17 cellular contexts compared by ENCODE assay signal in the genomic region with DNA sequence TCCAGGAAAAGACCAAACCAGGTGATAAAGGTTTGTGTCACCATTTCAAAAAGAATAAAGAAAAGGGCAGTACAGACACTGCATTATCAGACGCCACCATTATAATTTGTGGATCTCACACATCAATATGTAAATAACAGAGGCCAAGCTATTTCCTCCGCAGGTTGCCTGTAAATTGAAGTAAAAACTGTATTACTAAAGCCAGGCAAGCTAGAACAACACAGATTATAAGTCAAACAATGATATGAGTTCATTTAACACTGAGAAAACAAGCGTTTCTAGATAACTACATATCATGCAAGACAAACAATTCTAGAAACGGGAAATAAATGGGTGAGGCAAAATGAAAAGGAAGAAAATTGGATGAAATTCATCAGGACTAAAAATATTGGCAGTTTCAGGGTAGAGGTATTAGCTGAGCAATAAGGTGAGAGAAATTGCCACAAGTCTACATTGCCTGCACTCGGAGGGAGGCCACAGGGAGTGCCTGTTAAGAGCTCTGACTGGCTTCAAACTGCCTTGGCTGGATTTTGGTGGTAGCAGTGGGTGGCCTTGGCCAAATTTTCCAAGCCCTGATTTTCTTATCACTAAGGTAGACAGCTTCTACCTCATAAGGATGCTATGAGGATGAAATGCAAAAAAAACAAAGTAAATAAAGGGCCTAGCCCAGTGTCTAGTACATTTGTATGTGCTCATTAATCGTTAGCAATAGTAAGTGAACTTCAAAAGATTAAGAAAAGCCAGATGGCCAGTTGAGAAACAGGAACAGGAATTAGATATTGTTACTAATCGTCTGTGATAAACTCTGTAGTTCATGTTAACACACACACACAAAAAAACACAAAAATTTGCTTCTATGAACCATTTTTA.
DNase-seq lines count a peak whose midpoint lies in the region; ATAC-seq, FAIRE-seq and TF ChIP-seq lines count a peak whose summit lies in the region.
"Had no signal": no experiment of that assay in that cellular context is flagged by ENCODE, and none has a peak within 500 bp of the region (broad histone marks: within the 10 kb centered on the region; RNA-seq: fewer than 3 reads in every experiment).

No MANE protein-coding gene starts in this region.

- H3K27ac ChIP-seq in HEK293 (ENCODE audit: extremely low read depth, low read depth, low read length) (no peak overlapping the region), K562 (ENCODE audit: extremely low read depth, low read depth, low read length) (no peak overlapping the region), SJCRH30 (no peak overlapping the region)
- H3K27ac ChIP-seq: BLaER1 treated with 17β-estradiol and CSF1 and Interleukin-3, amounts not matched to agents 10 nM and 100 nM; HL-60 had no signal

- H2AFZ ChIP-seq in K562 (ENCODE audit: low read depth, low read length), result peak overlapping the region; percentile 41

- BruUV-seq in K562 (replicated peaks; lab: Mats Ljungman, UMichigan), result no TSS peak

- TF ChIP-seq CTCF in HEK293 (tag by site-specific recombination; IDR thresholded peaks at IDR 0.05), result no peak
- TF ChIP-seq CTCF in K562 (IDR thresholded peaks at IDR 0.05 in 2 of 3, conservative IDR thresholded peaks at IDR 0.05 in 1 of 3; ENCODE audit: insufficient read depth in 2 of 3, low read depth in 1 of 3, low read length in 3 of 3), result no peak

- ATAC-seq in K562, result 0 out of 3 replicates have a peak, but pooled peaks have one; percentile 49

- in situ Hi-C loops in K562 (cut with MboI), result no loop called here

- no peaks in the 10 kb centered on the region for H4K20me1 ChIP-seq in K562 (replicated peaks; ENCODE audit: control insufficient read depth, insufficient read depth, low read length)
- H4K20me1 ChIP-seq: BLaER1 treated with 17β-estradiol and CSF1 and Interleukin-3, amounts not matched to agents 10 nM and 100 nM had no signal

- TF ChIP-seq RAD21 in K562 (CRISPR knock-in tag; conservative IDR thresholded peaks at IDR 0.05 in 1 of 2, IDR thresholded peaks at IDR 0.05 in 1 of 2), result no peak

- peak; percentile 29 for FAIRE-seq in K562 (lab: Jason Lieb, UNC)
- FAIRE-seq: GM12891 had no signal

- H3K4me1 ChIP-seq in HEK293 (ENCODE audit: control insufficient read depth, insufficient read depth, low read length) (peaks cover 11% of the 10 kb centered on the region), K562 (replicated peaks in 1 of 2; ENCODE audit: control insufficient read depth in 2 of 2, insufficient read depth in 2 of 2, low read length in 2 of 2) (peaks cover 0 to 5% of the 10 kb centered on the region in 2 experiments; a peak in 3 of 5 replicates), SJCRH30 (no peaks in the 10 kb centered on the region)
- H3K4me1 ChIP-seq: BLaER1 treated with 17β-estradiol and CSF1 and Interleukin-3, amounts not matched to agents 10 nM and 100 nM had no signal

- POLR2A ChIA-PET in HEK293 (lab: Yijun Ruan, JAX), result no interaction called here
- POLR2A ChIA-PET in K562 (lab: Yijun Ruan, JAX), result interaction anchor here (0.6 kb wide), 1 partner anchor 12 kb away, joined by 4 read pairs; no protein-coding TSS in a partner anchor

- H3K4me3 ChIP-seq in HEK293 (ENCODE audit: low read depth, low read length) (no peak overlapping the region), K562 (no peak overlapping the region), MG63 (no peak overlapping the region), SJCRH30 (no peak overlapping the region)
- H3K4me3 ChIP-seq: BLaER1 treated with 17β-estradiol and CSF1 and Interleukin-3, amounts not matched to agents 10 nM and 100 nM had no signal

- intact Hi-C loops in K562 (cut with micrococcal nuclease), result no loop called here

- 14% methylated on average over 7 of the region's 7 CpGs for WGBS in K562 (ENCODE audit: insufficient coverage, low coverage, missing lambda C conversion rate)

- DNase-seq in COR-L47 (lab: John Stamatoyannopoulos, UW) (peak; percentile 20), NCI-H2081 (lab: John Stamatoyannopoulos, UW) (peak; percentile 62 to 89), K562 (ENCODE audit: extremely low read depth in 1 of 4, low spot score in 3 of 4) (no peak), MG63 (no peak), SJCRH30 (no peak), DMS 273 (lab: John Stamatoyannopoulos, UW; ENCODE audit: unreplicated experiment) (no peak)
- no peak for DNase-seq in activated naive CD4-positive, alpha-beta T cell treated with anti-CD3 and anti-CD28 coated beads, Interleukin-2, amount 50 U/mL, for 16 hours
- DNase-seq: ACHN; Calu3; CD4-positive, CD25-positive, alpha-beta regulatory T cell; DMS79; GOT3; H9 had no signal

- H3K9ac ChIP-seq in K562 (ENCODE audit: insufficient read depth in 1 of 2, low read depth in 2 of 2, low read length in 2 of 2), result no peak overlapping the region
- H3K9ac ChIP-seq: BLaER1 treated with 17β-estradiol and CSF1 and Interleukin-3, amounts not matched to agents 10 nM and 100 nM had no signal

- H3K9me1 ChIP-seq in K562 (ENCODE audit: control insufficient read depth, insufficient read depth, low read length), result no peaks in the 10 kb centered on the region

- H3K27me3 ChIP-seq in K562 (ENCODE audit: control insufficient read depth in 2 of 2, insufficient read depth in 2 of 2, low read length in 2 of 2) (peaks cover 0 to 7% of the 10 kb centered on the region in 2 experiments; a peak in 2 of 5 replicates), MG63 (peaks cover 3% of the 10 kb centered on the region), SJCRH30 (no peaks in the 10 kb centered on the region; the same call in 1 of the 2 replicates)
- H3K27me3 ChIP-seq: BLaER1 treated with 17β-estradiol and CSF1 and Interleukin-3, amounts not matched to agents 10 nM and 100 nM had no signal

- no peaks in the 10 kb centered on the region for H3K9me3 ChIP-seq in HEK293 (ENCODE audit: control insufficient read depth, insufficient read depth, low read depth, low read length)
- no peaks in the 10 kb centered on the region for H3K9me3 ChIP-seq in K562 (replicated peaks; ENCODE audit: control insufficient read depth, insufficient read depth, low read depth, low read length)
- no peaks in the 10 kb centered on the region for H3K9me3 ChIP-seq in MG63
- no peaks in the 10 kb centered on the region for H3K9me3 ChIP-seq in SJCRH30 (replicated peaks)
- H3K9me3 ChIP-seq: BLaER1 treated with 17β-estradiol and CSF1 and Interleukin-3, amounts not matched to agents 10 nM and 100 nM had no signal

- CTCF ChIA-PET in HEK293 (lab: Yijun Ruan, JAX), result interaction anchor here (0.6 to 0.7 kb wide), 2 partner anchors 454 to 465 kb away, joined by 3 to 5 read pairs; no protein-coding TSS in a partner anchor
- CTCF ChIA-PET in K562 (lab: Yijun Ruan, JAX; ENCODE audit: low intra/inter-chr PET ratio), result no interaction called here

- no peaks in the 10 kb centered on the region for H3K79me2 ChIP-seq in K562 (ENCODE audit: control insufficient read depth, insufficient read depth, low read length)

- H3K4me2 ChIP-seq in K562 (ENCODE audit: insufficient read depth, low read length), result no peak overlapping the region; the same call in 1 of the 2 replicates
- H3K4me2 ChIP-seq: BLaER1 treated with 17β-estradiol and CSF1 and Interleukin-3, amounts not matched to agents 10 nM and 100 nM had no signal

- no peak for TF ChIP-seq EP300 in K562 (IDR thresholded peaks at IDR 0.05; ENCODE audit: low read length)

- no peaks in the 10 kb centered on the region for H3K36me3 ChIP-seq in HEK293 (ENCODE audit: control insufficient read depth in 2 of 2, insufficient read depth in 1 of 2, low read length in 2 of 2)
- H3K36me3 ChIP-seq in K562 (ENCODE audit: control insufficient read depth, insufficient read depth, low read length), result no peaks in the 10 kb centered on the region
- H3K36me3 ChIP-seq in MG63, result no peaks in the 10 kb centered on the region
- no peaks in the 10 kb centered on the region for H3K36me3 ChIP-seq in SJCRH30
- H3K36me3 ChIP-seq: BLaER1 treated with 17β-estradiol and CSF1 and Interleukin-3, amounts not matched to agents 10 nM and 100 nM had no signal

- no peak for TF ChIP-seq POLR2A in K562 (conservative IDR thresholded peaks at IDR 0.05)

TF ChIP-seq in HEK293, 187 proteins besides CTCF, POLR2A, EP300 and RAD21 (continues in another document):
- TF ChIP-seq PRDM6 (tag by site-specific recombination; IDR thresholded peaks at IDR 0.05) (peak; percentile 59), ZNF2 (tag by site-specific recombination; IDR thresholded peaks at IDR 0.05) (no peak)

TF ChIP-seq in K562, 482 proteins besides CTCF, POLR2A, EP300 and RAD21:
- TF ChIP-seq SRSF9 (IDR thresholded peaks at IDR 0.05; ENCODE audit: borderline replicate concordance, low read depth, low read length) (no peak), FOXA3 (CRISPR knock-in tag; conservative IDR thresholded peaks at IDR 0.05 in 1 of 2, IDR thresholded peaks at IDR 0.05 in 1 of 2) (peak in 1 of 2 experiments; percentile 51; a peak in 2 of 4 replicates)
TF ChIP-seq in K562: peak in this region for 1.

Comparison
In these comparisons a context has a peak if more than half of its experiments do, and no peak if none do; other contexts are left out.
1. DNase-seq: peak in COR-L47 (single experiment) and NCI-H2081 (2 of 2); none in K562 (0 of 4), activated naive CD4-positive, alpha-beta T cell treated with anti-CD3 and anti-CD28 coated beads, Interleukin-2, amount 50 U/mL, for 16 hours (single experiment), MG63 (single experiment), SJCRH30 (0 of 2) and DMS 273 (single experiment).